ENCODE assay signal across 26 cellular contexts in genomic region chr22:22814666-22815396, GRCh38.
DNase-seq lines count a peak whose midpoint lies in the region; ATAC-seq, FAIRE-seq and TF ChIP-seq lines count a peak whose summit lies in the region.
"Had no signal": no experiment of that assay in that cellular context is flagged by ENCODE, and none has a peak within 500 bp of the region (broad histone marks: within the 10 kb centered on the region; RNA-seq: fewer than 3 reads in every experiment).

No MANE protein-coding gene starts in this region.

- no peak for ATAC-seq in CD4-positive, alpha-beta T cell (ENCODE audit: poor library complexity)
- no peak for ATAC-seq in HG03457 (IDR thresholded peaks at IDR 0.05; ENCODE audit: unreplicated experiment)
- ATAC-seq: activated T-helper 17 cell treated with anti-CD3 and anti-CD28 coated beads, Interleukin-2, amount 50 U/mL, for 72 hours; left lobe of liver; right cardiac atrium had no signal

- H3K36me3 ChIP-seq in bronchial epithelial cell (ENCODE audit: control insufficient read depth, insufficient read depth, low read length) (no peaks in the 10 kb centered on the region), spleen (no peaks in the 10 kb centered on the region), prostate gland (no peaks in the 10 kb centered on the region)
- H3K36me3 ChIP-seq: SJCRH30, stomach, thyroid gland had no signal

- H3K9me3 Mint-ChIP-seq in activated naive CD4-positive, alpha-beta T cell treated with anti-CD3 and anti-CD28 coated beads, Interleukin-2, amount 10 ng/mL, durations not matched to agents 7 days and 5 days = no peaks in the 10 kb centered on the region
- no peaks in the 10 kb centered on the region for H3K9me3 Mint-ChIP-seq in CD4-positive, alpha-beta T cell
- H3K9me3 Mint-ChIP-seq: activated T-helper 17 cell treated with anti-CD3 and anti-CD28 coated beads, Interleukin-2, amount 50 U/mL, for 72 hours; memory B cell had no signal

- H3K36me3 Mint-ChIP-seq in activated naive CD4-positive, alpha-beta T cell treated with anti-CD3 and anti-CD28 coated beads, Interleukin-2, amount 10 ng/mL, durations not matched to agents 7 days and 5 days = peaks cover 6% of the 10 kb centered on the region
- no peaks in the 10 kb centered on the region for H3K36me3 Mint-ChIP-seq in CD4-positive, alpha-beta T cell (ENCODE audit: low read depth)
- H3K36me3 Mint-ChIP-seq: memory B cell had no signal

- intact Hi-C loops in CD4-positive, alpha-beta T cell (cut with DNase I, micrococcal nuclease) = no loop called here
- intact Hi-C loops in spleen (cut with DNase I; ENCODE audit: low total_unique reads) (loop anchor here (10.0 kb wide), 1 partner anchor 70 kb away; the partner anchor contains the start of gene IGLL5), prostate gland (cut with DNase I) (no loop called here)

- H3K4me1 ChIP-seq in spleen = peaks cover 0 to 62% (median 41%) of the 10 kb centered on the region in 6 donors
- H3K4me1 ChIP-seq in prostate gland (replicated peaks) = no peaks in the 10 kb centered on the region
- H3K4me1 ChIP-seq: stomach, thyroid gland had no signal

- TF ChIP-seq CTCF in CD4-positive, alpha-beta T cell (IDR thresholded peaks at IDR 0.05) = no peak
- TF ChIP-seq CTCF in bronchial epithelial cell (IDR thresholded peaks at IDR 0.05; ENCODE audit: insufficient read depth, low read length, severe bottlenecking) (no peak), spleen (IDR thresholded peaks at IDR 0.05 in 8 of 11, conservative IDR thresholded peaks at IDR 0.05 in 3 of 11) (no peak), prostate gland (IDR thresholded peaks at IDR 0.05) (no peak)

- no peaks in the 10 kb centered on the region for H3K27me3 ChIP-seq in CD4-positive, alpha-beta T cell (ENCODE audit: control insufficient read depth, insufficient read depth, low read length)
- H3K27me3 ChIP-seq in bronchial epithelial cell (ENCODE audit: control insufficient read depth, insufficient read depth, low read length) (no peaks in the 10 kb centered on the region), spleen (replicated peaks in 1 of 7) (no peaks in the 10 kb centered on the region), prostate gland (replicated peaks; ENCODE audit: insufficient read depth) (no peaks in the 10 kb centered on the region)
- H3K27me3 ChIP-seq: SJCRH30, stomach, thyroid gland had no signal

- no peak overlapping the region for H3K27ac ChIP-seq in CD4-positive, alpha-beta T cell (ENCODE audit: low read depth, low read length)
- H3K27ac ChIP-seq in spleen (peak overlapping the region in 5 of 8 donors; percentile 25 to 87 (median 54)), prostate gland (no peak overlapping the region)
- H3K27ac ChIP-seq: coronary artery, SJCRH30, stomach, thyroid gland had no signal

- no peak for DNase-seq in activated naive CD4-positive, alpha-beta T cell treated with anti-CD3 and anti-CD28 coated beads, Interleukin-2, amount 10 ng/mL, durations not matched to agents 7 days and 5 days
- DNase-seq in activated naive CD4-positive, alpha-beta T cell treated with Interleukin-2 at 50 U/mL for 16 hours = no peak
- DNase-seq in CD4-positive, alpha-beta T cell = no peak
- DNase-seq in bronchial epithelial cell (ENCODE audit: low read depth) (no peak), spleen (no peak), GM03348 (ENCODE audit: low spot score) (no peak), prostate gland (ENCODE audit: low spot score) (no peak)
- DNase-seq: activated CD4-positive, CD25-positive, alpha-beta regulatory T cell; DMS79 treated with DMSO at 0.1 percent for 48 hours; effector memory CD4-positive, alpha-beta T cell; erythroblast; glutamatergic neuron; NCI-H1092; NCI-H1694; posterior cingulate gyrus; right cardiac atrium; SJCRH30; stomach; thyroid gland had no signal

- H3K4me3 Mint-ChIP-seq in activated naive CD4-positive, alpha-beta T cell treated with anti-CD3 and anti-CD28 coated beads, Interleukin-2, amount 10 ng/mL, durations not matched to agents 7 days and 5 days = no peak overlapping the region
- H3K4me3 Mint-ChIP-seq in CD4-positive, alpha-beta T cell = no peak overlapping the region
- H3K4me3 Mint-ChIP-seq: activated T-helper 17 cell treated with anti-CD3 and anti-CD28 coated beads, Interleukin-2, amount 50 U/mL, for 72 hours; memory B cell had no signal

- 86 to 93% (median 88%) methylated on average over 14 of the region's 14 CpGs for WGBS in spleen, 5 donors
- WGBS in prostate gland = 87% methylated on average over 14 of the region's 14 CpGs

- peaks cover 71% of the 10 kb centered on the region for H3K4me1 Mint-ChIP-seq in activated naive CD4-positive, alpha-beta T cell treated with anti-CD3 and anti-CD28 coated beads, Interleukin-2, amount 10 ng/mL, durations not matched to agents 7 days and 5 days
- peaks cover 82% of the 10 kb centered on the region for H3K4me1 Mint-ChIP-seq in CD4-positive, alpha-beta T cell (ENCODE audit: low read depth)

- POLR2A ChIA-PET in CD4-positive, alpha-beta T cell (lab: Charles Lee) = interaction anchor here (0.8 to 1.9 kb wide), 2 partner anchors 13 to 34 kb away, joined by 3 to 7 read pairs; no protein-coding TSS in a partner anchor

- H3K4me3 ChIP-seq in bronchial epithelial cell (ENCODE audit: low read depth, low read length) = no peak overlapping the region
- no peak overlapping the region for H3K4me3 ChIP-seq in spleen
- H3K4me3 ChIP-seq in prostate gland = no peak overlapping the region
- H3K4me3 ChIP-seq: coronary artery, SJCRH30, stomach, thyroid gland had no signal

- peaks cover 2% of the 10 kb centered on the region for H3K27me3 Mint-ChIP-seq in activated naive CD4-positive, alpha-beta T cell treated with anti-CD3 and anti-CD28 coated beads, Interleukin-2, amount 10 ng/mL, durations not matched to agents 7 days and 5 days
- H3K27me3 Mint-ChIP-seq in CD4-positive, alpha-beta T cell = no peaks in the 10 kb centered on the region
- H3K27me3 Mint-ChIP-seq: activated T-helper 17 cell treated with anti-CD3 and anti-CD28 coated beads, Interleukin-2, amount 50 U/mL, for 72 hours had no signal

- FAIRE-seq in bronchial epithelial cell (lab: Jason Lieb, UNC) = peak; percentile 18
- FAIRE-seq: astrocyte, TTC549 had no signal

- TF ChIP-seq POLR2A in spleen (IDR thresholded peaks at IDR 0.05) = no peak
- no peak for TF ChIP-seq POLR2A in prostate gland (IDR thresholded peaks at IDR 0.05)

- CTCF ChIA-PET in activated naive CD4-positive, alpha-beta T cell treated with anti-CD3 and anti-CD28 coated beads, Interleukin-2, amount 10 ng/mL, durations not matched to agents 7 days and 5 days (lab: Charles Lee) = interaction anchor here (1.1 to 13.8 kb wide), 5 partner anchors 9 to 142 kb away, joined by 3 to 191 read pairs (median 3); no protein-coding TSS in a partner anchor
- CTCF ChIA-PET in CD4-positive, alpha-beta T cell (lab: Charles Lee) = interaction anchor here (0.8 kb wide), 1 partner anchor 51 kb away, joined by 3 read pairs; no protein-coding TSS in a partner anchor

- H3K9me3 ChIP-seq in CD4-positive, alpha-beta T cell (ENCODE audit: control insufficient read depth, low read length) = no peaks in the 10 kb centered on the region
- H3K9me3 ChIP-seq in spleen (no peaks in the 10 kb centered on the region), prostate gland (no peaks in the 10 kb centered on the region)
- H3K9me3 ChIP-seq: SJCRH30, stomach, thyroid gland had no signal

- peak overlapping the region; percentile 21 for H3K27ac Mint-ChIP-seq in activated naive CD4-positive, alpha-beta T cell treated with anti-CD3 and anti-CD28 coated beads, Interleukin-2, amount 10 ng/mL, durations not matched to agents 7 days and 5 days
- peak overlapping the region; percentile 97 for H3K27ac Mint-ChIP-seq in CD4-positive, alpha-beta T cell
- H3K27ac Mint-ChIP-seq: memory B cell had no signal

Comparison
In these comparisons a context has a peak if more than half of its experiments do, and no peak if none do; other contexts are left out.
1. H3K27ac ChIP-seq: peak in spleen (5 of 8); none in CD4-positive, alpha-beta T cell (single experiment) and prostate gland (0 of 2).